Comparison of ENCODE assay signal across 1 cellular context in the genomic region with DNA sequence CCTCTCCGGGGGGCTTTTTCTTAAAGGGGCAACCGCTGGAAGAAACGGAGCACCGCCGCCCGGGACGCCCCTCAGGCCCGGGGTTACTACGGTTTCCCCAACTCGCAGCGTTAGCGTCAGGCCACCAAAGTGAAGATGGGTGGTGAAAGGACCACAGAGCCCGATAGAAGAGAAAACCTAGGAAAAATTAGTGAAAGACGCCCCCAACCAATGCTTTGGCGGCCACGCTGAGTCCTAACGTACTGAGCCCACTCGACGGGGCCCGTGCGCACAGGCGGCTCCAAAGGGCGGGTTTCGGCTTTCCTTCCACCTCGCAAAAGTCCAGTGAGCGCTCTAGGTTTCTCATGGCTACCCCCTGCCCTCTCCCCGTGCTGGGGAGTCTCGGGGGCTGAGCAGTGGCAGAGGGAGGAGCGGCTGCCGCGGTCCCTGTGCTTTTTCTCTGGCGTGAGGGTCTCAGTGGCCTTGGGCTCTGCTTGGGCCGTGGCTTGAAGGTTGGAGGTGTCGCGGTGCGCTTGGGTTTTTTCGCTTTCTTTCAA.
TF ChIP-seq lines count a peak whose summit lies in the region.

No MANE protein-coding gene starts in this region.

TF ChIP-seq in K562, 482 proteins besides CTCF, POLR2A, EP300 and RAD21 (continued from another document and continues in another):
- TF ChIP-seq, protein P1, sequence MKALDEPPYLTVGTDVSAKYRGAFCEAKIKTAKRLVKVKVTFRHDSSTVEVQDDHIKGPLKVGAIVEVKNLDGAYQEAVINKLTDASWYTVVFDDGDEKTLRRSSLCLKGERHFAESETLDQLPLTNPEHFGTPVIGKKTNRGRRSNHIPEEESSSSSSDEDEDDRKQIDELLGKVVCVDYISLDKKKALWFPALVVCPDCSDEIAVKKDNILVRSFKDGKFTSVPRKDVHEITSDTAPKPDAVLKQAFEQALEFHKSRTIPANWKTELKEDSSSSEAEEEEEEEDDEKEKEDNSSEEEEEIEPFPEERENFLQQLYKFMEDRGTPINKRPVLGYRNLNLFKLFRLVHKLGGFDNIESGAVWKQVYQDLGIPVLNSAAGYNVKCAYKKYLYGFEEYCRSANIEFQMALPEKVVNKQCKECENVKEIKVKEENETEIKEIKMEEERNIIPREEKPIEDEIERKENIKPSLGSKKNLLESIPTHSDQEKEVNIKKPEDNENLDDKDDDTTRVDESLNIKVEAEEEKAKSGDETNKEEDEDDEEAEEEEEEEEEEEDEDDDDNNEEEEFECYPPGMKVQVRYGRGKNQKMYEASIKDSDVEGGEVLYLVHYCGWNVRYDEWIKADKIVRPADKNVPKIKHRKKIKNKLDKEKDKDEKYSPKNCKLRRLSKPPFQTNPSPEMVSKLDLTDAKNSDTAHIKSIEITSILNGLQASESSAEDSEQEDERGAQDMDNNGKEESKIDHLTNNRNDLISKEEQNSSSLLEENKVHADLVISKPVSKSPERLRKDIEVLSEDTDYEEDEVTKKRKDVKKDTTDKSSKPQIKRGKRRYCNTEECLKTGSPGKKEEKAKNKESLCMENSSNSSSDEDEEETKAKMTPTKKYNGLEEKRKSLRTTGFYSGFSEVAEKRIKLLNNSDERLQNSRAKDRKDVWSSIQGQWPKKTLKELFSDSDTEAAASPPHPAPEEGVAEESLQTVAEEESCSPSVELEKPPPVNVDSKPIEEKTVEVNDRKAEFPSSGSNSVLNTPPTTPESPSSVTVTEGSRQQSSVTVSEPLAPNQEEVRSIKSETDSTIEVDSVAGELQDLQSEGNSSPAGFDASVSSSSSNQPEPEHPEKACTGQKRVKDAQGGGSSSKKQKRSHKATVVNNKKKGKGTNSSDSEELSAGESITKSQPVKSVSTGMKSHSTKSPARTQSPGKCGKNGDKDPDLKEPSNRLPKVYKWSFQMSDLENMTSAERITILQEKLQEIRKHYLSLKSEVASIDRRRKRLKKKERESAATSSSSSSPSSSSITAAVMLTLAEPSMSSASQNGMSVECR (CRISPR knock-in tag; IDR thresholded peaks at IDR 0.05) = no peak; the same call in 1 of the 2 replicates
- TF ChIP-seq ZNF212 (CRISPR knock-in tag; IDR thresholded peaks at IDR 0.05) = no peak
- TF ChIP-seq TRIM28 (IDR thresholded peaks at IDR 0.05) = 0 out of 2 replicates have a peak, but pooled peaks have one; percentile 27
- TF ChIP-seq ZNF282 (CRISPR knock-in tag; IDR thresholded peaks at IDR 0.05) = no peak
- TF ChIP-seq SREBF1 (IDR thresholded peaks at IDR 0.05; ENCODE audit: borderline replicate concordance, low read depth, low read length) = no peak
- TF ChIP-seq SP1 (CRISPR knock-in tag; IDR thresholded peaks at IDR 0.05) = no peak
- TF ChIP-seq OTX1 (CRISPR knock-in tag; IDR thresholded peaks at IDR 0.05) = no peak
- TF ChIP-seq, protein P2, sequence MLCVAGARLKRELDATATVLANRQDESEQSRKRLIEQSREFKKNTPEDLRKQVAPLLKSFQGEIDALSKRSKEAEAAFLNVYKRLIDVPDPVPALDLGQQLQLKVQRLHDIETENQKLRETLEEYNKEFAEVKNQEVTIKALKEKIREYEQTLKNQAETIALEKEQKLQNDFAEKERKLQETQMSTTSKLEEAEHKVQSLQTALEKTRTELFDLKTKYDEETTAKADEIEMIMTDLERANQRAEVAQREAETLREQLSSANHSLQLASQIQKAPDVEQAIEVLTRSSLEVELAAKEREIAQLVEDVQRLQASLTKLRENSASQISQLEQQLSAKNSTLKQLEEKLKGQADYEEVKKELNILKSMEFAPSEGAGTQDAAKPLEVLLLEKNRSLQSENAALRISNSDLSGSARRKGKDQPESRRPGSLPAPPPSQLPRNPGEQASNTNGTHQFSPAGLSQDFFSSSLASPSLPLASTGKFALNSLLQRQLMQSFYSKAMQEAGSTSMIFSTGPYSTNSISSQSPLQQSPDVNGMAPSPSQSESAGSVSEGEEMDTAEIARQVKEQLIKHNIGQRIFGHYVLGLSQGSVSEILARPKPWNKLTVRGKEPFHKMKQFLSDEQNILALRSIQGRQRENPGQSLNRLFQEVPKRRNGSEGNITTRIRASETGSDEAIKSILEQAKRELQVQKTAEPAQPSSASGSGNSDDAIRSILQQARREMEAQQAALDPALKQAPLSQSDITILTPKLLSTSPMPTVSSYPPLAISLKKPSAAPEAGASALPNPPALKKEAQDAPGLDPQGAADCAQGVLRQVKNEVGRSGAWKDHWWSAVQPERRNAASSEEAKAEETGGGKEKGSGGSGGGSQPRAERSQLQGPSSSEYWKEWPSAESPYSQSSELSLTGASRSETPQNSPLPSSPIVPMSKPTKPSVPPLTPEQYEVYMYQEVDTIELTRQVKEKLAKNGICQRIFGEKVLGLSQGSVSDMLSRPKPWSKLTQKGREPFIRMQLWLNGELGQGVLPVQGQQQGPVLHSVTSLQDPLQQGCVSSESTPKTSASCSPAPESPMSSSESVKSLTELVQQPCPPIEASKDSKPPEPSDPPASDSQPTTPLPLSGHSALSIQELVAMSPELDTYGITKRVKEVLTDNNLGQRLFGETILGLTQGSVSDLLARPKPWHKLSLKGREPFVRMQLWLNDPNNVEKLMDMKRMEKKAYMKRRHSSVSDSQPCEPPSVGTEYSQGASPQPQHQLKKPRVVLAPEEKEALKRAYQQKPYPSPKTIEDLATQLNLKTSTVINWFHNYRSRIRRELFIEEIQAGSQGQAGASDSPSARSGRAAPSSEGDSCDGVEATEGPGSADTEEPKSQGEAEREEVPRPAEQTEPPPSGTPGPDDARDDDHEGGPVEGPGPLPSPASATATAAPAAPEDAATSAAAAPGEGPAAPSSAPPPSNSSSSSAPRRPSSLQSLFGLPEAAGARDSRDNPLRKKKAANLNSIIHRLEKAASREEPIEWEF (CRISPR knock-in tag; IDR thresholded peaks at IDR 0.05) = no peak
- TF ChIP-seq, protein P3, sequence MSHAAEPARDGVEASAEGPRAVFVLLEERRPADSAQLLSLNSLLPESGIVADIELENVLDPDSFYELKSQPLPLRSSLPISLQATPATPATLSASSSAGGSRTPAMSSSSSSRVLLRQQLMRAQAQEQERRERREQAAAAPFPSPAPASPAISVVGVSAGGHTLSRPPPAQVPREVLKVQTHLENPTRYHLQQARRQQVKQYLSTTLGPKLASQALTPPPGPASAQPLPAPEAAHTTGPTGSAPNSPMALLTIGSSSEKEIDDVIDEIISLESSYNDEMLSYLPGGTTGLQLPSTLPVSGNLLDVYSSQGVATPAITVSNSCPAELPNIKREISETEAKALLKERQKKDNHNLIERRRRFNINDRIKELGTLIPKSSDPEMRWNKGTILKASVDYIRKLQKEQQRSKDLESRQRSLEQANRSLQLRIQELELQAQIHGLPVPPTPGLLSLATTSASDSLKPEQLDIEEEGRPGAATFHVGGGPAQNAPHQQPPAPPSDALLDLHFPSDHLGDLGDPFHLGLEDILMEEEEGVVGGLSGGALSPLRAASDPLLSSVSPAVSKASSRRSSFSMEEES (CRISPR knock-in tag; IDR thresholded peaks at IDR 0.05) = no peak
- TF ChIP-seq MYBL2 (IDR thresholded peaks at IDR 0.05; ENCODE audit: low read depth) = no peak
- TF ChIP-seq MYBL2 (CRISPR knock-in tag; IDR thresholded peaks at IDR 0.05; ENCODE audit: borderline replicate concordance) = no peak
- TF ChIP-seq CREB1 (IDR thresholded peaks at IDR 0.05) = no peak
- TF ChIP-seq CREB1 (CRISPR knock-in tag; IDR thresholded peaks at IDR 0.05) = no peak
- no peak for TF ChIP-seq POLR2AphosphoS2 (IDR thresholded peaks at IDR 0.05; ENCODE audit: low read length)
- no peak for TF ChIP-seq CREB5 (CRISPR knock-in tag; IDR thresholded peaks at IDR 0.05)
- TF ChIP-seq KLF13 (tag; IDR thresholded peaks at IDR 0.05; ENCODE audit: borderline replicate concordance, low read depth) = no peak
- peak; percentile 91 for TF ChIP-seq RBM22 (IDR thresholded peaks at IDR 0.05; ENCODE audit: low read depth, low read length, poor library complexity, severe bottlenecking)
- TF ChIP-seq NR2F6 (CRISPR knock-in tag; IDR thresholded peaks at IDR 0.05) = no peak
- TF ChIP-seq, protein P4, sequence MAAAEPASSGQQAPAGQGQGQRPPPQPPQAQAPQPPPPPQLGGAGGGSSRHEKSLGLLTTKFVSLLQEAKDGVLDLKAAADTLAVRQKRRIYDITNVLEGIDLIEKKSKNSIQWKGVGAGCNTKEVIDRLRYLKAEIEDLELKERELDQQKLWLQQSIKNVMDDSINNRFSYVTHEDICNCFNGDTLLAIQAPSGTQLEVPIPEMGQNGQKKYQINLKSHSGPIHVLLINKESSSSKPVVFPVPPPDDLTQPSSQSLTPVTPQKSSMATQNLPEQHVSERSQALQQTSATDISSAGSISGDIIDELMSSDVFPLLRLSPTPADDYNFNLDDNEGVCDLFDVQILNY (CRISPR knock-in tag; IDR thresholded peaks at IDR 0.05) = no peak
- TF ChIP-seq, protein P5, sequence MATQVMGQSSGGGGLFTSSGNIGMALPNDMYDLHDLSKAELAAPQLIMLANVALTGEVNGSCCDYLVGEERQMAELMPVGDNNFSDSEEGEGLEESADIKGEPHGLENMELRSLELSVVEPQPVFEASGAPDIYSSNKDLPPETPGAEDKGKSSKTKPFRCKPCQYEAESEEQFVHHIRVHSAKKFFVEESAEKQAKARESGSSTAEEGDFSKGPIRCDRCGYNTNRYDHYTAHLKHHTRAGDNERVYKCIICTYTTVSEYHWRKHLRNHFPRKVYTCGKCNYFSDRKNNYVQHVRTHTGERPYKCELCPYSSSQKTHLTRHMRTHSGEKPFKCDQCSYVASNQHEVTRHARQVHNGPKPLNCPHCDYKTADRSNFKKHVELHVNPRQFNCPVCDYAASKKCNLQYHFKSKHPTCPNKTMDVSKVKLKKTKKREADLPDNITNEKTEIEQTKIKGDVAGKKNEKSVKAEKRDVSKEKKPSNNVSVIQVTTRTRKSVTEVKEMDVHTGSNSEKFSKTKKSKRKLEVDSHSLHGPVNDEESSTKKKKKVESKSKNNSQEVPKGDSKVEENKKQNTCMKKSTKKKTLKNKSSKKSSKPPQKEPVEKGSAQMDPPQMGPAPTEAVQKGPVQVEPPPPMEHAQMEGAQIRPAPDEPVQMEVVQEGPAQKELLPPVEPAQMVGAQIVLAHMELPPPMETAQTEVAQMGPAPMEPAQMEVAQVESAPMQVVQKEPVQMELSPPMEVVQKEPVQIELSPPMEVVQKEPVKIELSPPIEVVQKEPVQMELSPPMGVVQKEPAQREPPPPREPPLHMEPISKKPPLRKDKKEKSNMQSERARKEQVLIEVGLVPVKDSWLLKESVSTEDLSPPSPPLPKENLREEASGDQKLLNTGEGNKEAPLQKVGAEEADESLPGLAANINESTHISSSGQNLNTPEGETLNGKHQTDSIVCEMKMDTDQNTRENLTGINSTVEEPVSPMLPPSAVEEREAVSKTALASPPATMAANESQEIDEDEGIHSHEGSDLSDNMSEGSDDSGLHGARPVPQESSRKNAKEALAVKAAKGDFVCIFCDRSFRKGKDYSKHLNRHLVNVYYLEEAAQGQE (CRISPR knock-in tag; IDR thresholded peaks at IDR 0.05; ENCODE audit: low read depth) = peak; percentile 74; the same call in 1 of the 2 replicates
- TF ChIP-seq MCM7 (IDR thresholded peaks at IDR 0.05) = no peak
- TF ChIP-seq CBX8 (IDR thresholded peaks at IDR 0.05; ENCODE audit: borderline replicate concordance, extremely low read depth, low read depth, low read length, poor library complexity, severe bottlenecking) = no peak
- 0 out of 2 replicates have a peak, but pooled peaks have one; percentile 7 for TF ChIP-seq SMAD3 (CRISPR knock-in tag; conservative IDR thresholded peaks at IDR 0.05)
- TF ChIP-seq CCAR2 (IDR thresholded peaks at IDR 0.05; ENCODE audit: low read depth, low read length) = no peak
- no peak; a peak in 1 of 4 replicates for TF ChIP-seq MAZ (CRISPR knock-in tag; conservative IDR thresholded peaks at IDR 0.05 in 1 of 2, IDR thresholded peaks at IDR 0.05 in 1 of 2)
- no peak for TF ChIP-seq HDGF (IDR thresholded peaks at IDR 0.05)
- TF ChIP-seq PML (IDR thresholded peaks at IDR 0.05; ENCODE audit: low read length) = no peak
- no peak for TF ChIP-seq KLF16 (IDR thresholded peaks at IDR 0.05)
- TF ChIP-seq, protein P6, sequence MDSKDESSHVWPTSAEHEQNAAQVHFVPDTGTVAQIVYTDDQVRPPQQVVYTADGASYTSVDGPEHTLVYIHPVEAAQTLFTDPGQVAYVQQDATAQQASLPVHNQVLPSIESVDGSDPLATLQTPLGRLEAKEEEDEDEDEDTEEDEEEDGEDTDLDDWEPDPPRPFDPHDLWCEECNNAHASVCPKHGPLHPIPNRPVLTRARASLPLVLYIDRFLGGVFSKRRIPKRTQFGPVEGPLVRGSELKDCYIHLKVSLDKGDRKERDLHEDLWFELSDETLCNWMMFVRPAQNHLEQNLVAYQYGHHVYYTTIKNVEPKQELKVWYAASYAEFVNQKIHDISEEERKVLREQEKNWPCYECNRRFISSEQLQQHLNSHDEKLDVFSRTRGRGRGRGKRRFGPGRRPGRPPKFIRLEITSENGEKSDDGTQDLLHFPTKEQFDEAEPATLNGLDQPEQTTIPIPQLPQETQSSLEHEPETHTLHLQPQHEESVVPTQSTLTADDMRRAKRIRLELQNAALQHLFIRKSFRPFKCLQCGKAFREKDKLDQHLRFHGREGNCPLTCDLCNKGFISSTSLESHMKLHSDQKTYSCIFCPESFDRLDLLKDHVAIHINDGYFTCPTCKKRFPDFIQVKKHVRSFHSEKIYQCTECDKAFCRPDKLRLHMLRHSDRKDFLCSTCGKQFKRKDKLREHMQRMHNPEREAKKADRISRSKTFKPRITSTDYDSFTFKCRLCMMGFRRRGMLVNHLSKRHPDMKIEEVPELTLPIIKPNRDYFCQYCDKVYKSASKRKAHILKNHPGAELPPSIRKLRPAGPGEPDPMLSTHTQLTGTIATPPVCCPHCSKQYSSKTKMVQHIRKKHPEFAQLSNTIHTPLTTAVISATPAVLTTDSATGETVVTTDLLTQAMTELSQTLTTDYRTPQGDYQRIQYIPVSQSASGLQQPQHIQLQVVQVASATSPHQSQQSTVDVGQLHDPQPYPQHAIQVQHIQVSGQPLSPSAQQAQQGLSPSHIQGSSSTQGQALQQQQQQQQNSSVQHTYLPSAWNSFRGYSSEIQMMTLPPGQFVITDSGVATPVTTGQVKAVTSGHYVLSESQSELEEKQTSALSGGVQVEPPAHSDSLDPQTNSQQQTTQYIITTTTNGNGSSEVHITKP (IDR thresholded peaks at IDR 0.05; ENCODE audit: partially characterized antibody) = no peak
